In genomic region chr5:65721775-65722574, GRCh38 we compare ENCODE assay signal across 1 cellular context.
TF ChIP-seq lines count a peak whose summit lies in the region.

Gene NLN, plus strand, starts transcription at chr5:65722205. Its CDS starts 169 bp downstream, at chr5:65722374.
Gene SGTB, minus strand, starts transcription at chr5:65722109. Its CDS starts 1,302 bp downstream, at chr5:65720807.

TF ChIP-seq in WTC11, 78 proteins besides CTCF, POLR2A, EP300 and RAD21 (continued from another document):
- TF ChIP-seq FOXP4 (CRISPR knock-in tag; IDR thresholded peaks at IDR 0.05) (peak; percentile 18; the same call in 1 of the 2 replicates), NR1H2 (CRISPR knock-in tag; IDR thresholded peaks at IDR 0.05) (no peak), GABPB1 (CRISPR knock-in tag; IDR thresholded peaks at IDR 0.05) (peak; percentile 29; the same call in 1 of the 2 replicates), MAX (CRISPR knock-in tag; IDR thresholded peaks at IDR 0.05) (peak; percentile 41; the same call in 1 of the 2 replicates), ZNF423 (CRISPR knock-in tag; IDR thresholded peaks at IDR 0.05) (no peak; the same call in 1 of the 2 replicates), FOXP1 (CRISPR knock-in tag; IDR thresholded peaks at IDR 0.05; ENCODE audit: borderline replicate concordance) (peak; percentile 76), KAT7 (CRISPR knock-in tag; IDR thresholded peaks at IDR 0.05; ENCODE audit: borderline replicate concordance) (0 out of 2 replicates have a peak, but pooled peaks have one; percentile 71)
